ENCODE assay signal across 8 cellular contexts in genomic region chr1:31297273-31298247, GRCh38. TPM values are rescaled to one million over a fixed set of nuclear protein-coding genes. Genes with fewer than 3 reads are reported as not detected.
DNase-seq lines count a peak whose midpoint lies in the region; ATAC-seq and TF ChIP-seq lines count a peak whose summit lies in the region.

No MANE protein-coding gene starts in this region.

- H3K4me1 ChIP-seq in OCI-LY3 (ENCODE audit: low read length) (peaks cover 13% of the 10 kb centered on the region), osteoblast (ENCODE audit: insufficient read depth, low read length) (peaks cover 28% of the 10 kb centered on the region)

- H3K36me3 ChIP-seq in OCI-LY3 (replicated peaks; ENCODE audit: low read depth, low read length): peaks cover 5% of the 10 kb centered on the region
- peaks cover 8% of the 10 kb centered on the region for H3K36me3 ChIP-seq in osteoblast (ENCODE audit: insufficient read depth, low read length)

- H3K4me2 ChIP-seq in OCI-LY3 (ENCODE audit: low read length): peak overlapping the region; percentile 93
- peak overlapping the region; percentile 98 for H3K4me2 ChIP-seq in osteoblast (ENCODE audit: insufficient read depth, low read length)

- H3K9me3 ChIP-seq in OCI-LY3 (ENCODE audit: insufficient read depth, low read length) (no peaks in the 10 kb centered on the region), osteoblast (ENCODE audit: low read depth, low read length) (no peaks in the 10 kb centered on the region)

- ATAC-seq in esophagus mucosa (peak; percentile 25), GM21576 (IDR thresholded peaks at IDR 0.05; ENCODE audit: unreplicated experiment) (no peak)

- H3K27me3 ChIP-seq in OCI-LY3 (ENCODE audit: low read depth, low read length) (no peaks in the 10 kb centered on the region), osteoblast (ENCODE audit: insufficient read depth, low read length) (no peaks in the 10 kb centered on the region)

- DNase-seq in stimulated activated CD4-positive, alpha-beta T cell treated with anti-CD3 and anti-CD28 coated beads, Interleukin-4, amount 100 ng/mL, for 24 hours: peak; percentile 4
- DNase-seq in stimulated activated CD4-positive, alpha-beta T cell treated with anti-CD3 and anti-CD28 coated beads, Interleukin-4, amount 100 ng/mL, for 4 hours: no peak
- peak; percentile 36 for DNase-seq in osteoblast (ENCODE audit: insufficient read length, low spot score, missing footprints)
- no peak for DNase-seq in NCI-H2196 (lab: John Stamatoyannopoulos, UW; ENCODE audit: unreplicated experiment)
- no peak for DNase-seq in NCI-H1436 (lab: John Stamatoyannopoulos, UW)

- peak overlapping the region; percentile 48; the same call in 1 of the 2 replicates for H2AFZ ChIP-seq in OCI-LY3 (ENCODE audit: low read depth, low read length)
- peak overlapping the region; percentile 95 for H2AFZ ChIP-seq in osteoblast (ENCODE audit: low read length)

- H3K4me3 ChIP-seq in OCI-LY3 (ENCODE audit: low read length) (peak overlapping the region; percentile 98), osteoblast (ENCODE audit: insufficient read depth, low read length) (peak overlapping the region; percentile 99)

- H3K27ac ChIP-seq in OCI-LY3 (ENCODE audit: low read length) (peak overlapping the region; percentile 27), osteoblast (ENCODE audit: low read depth, low read length) (peak overlapping the region; percentile 94)

- TF ChIP-seq CTCF in OCI-LY3 (IDR thresholded peaks at IDR 0.05; ENCODE audit: low read depth, low read length): no peak
- TF ChIP-seq CTCF in osteoblast (IDR thresholded peaks at IDR 0.05; ENCODE audit: extremely low read depth, low read depth, low read length): no peak

- peak overlapping the region; percentile 82 for H3K9ac ChIP-seq in OCI-LY3 (ENCODE audit: low read length)

- H3K79me2 ChIP-seq in OCI-LY3 (ENCODE audit: low read length) (peaks cover 71% of the 10 kb centered on the region), osteoblast (ENCODE audit: insufficient read depth, low read length) (peaks cover 87% of the 10 kb centered on the region)

- H4K20me1 ChIP-seq in OCI-LY3 (ENCODE audit: insufficient read depth, low read length): no peaks in the 10 kb centered on the region
- H4K20me1 ChIP-seq in osteoblast (ENCODE audit: insufficient read depth, low read length): peaks cover 12% of the 10 kb centered on the region

RNA-seq across cellular contexts. Expression of gene ZCCHC17, which starts 0.7 kb away (rescaled TPM):
- total RNA-seq in esophagus mucosa (17.5 TPM), osteoblast (25.9 and 30.4 TPM in 2 replicates)

RNA-seq across cellular contexts. Expression of gene SNRNP40, which starts 1.0 kb away (rescaled TPM):
- 41.6 TPM for total RNA-seq in esophagus mucosa
- 67.5 and 78.2 TPM in 2 replicates for total RNA-seq in osteoblast

RNA-seq across cellular contexts. Expression of gene NKAIN1, which starts 57.9 kb away (rescaled TPM):
- 0.92 TPM for total RNA-seq in esophagus mucosa
- total RNA-seq in osteoblast: not detected in 2 replicates

Comparison
In these comparisons a context has a peak if more than half of its experiments do, and no peak if none do; other contexts are left out.
1. DNase-seq: peak in stimulated activated CD4-positive, alpha-beta T cell treated with anti-CD3 and anti-CD28 coated beads, Interleukin-4, amount 100 ng/mL, for 24 hours (single experiment) and osteoblast (single experiment); none in stimulated activated CD4-positive, alpha-beta T cell treated with anti-CD3 and anti-CD28 coated beads, Interleukin-4, amount 100 ng/mL, for 4 hours (0 of 2), NCI-H2196 (single experiment) and NCI-H1436 (single experiment).